23 cellular contexts compared by ENCODE assay signal in the genomic region with DNA sequence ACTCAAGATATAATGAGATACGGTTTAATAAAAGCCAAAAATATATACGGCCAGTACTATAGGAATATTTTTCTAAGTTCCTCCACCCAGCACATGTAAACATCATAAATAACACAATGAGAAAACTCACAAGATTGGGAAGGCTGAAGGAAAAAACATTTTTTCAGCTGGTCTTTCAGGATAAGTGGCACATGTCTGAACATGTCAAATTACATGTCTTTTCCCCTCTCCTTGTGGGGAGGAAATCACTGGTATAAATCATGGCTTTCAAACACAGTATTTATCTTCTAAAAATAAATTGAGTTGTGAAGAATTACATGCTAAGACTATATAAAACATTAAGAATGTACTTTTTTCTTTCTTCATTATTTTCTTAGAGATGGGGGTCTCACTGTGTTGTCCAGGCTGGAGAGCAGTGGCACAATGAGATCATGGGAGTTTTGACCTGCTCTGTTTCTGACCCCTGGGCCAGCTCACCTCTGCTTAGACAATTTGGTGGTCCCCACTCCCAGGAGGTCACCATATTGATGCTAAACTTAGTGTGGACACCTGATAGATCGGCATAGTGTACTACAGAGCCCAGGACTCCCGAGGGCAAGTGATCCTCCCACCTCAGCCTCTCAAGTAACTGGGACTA.
"Had no signal": no experiment of that assay in that cellular context is flagged by ENCODE, and none has a peak within 500 bp of the region (broad histone marks: within the 10 kb centered on the region; RNA-seq: fewer than 3 reads in every experiment).

No MANE protein-coding gene starts in this region.

- DNase-seq: activated CD4-positive, alpha-beta T cell treated with anti-CD3 and anti-CD28 coated beads for 48 hours; activated CD4-positive, alpha-beta T cell treated with anti-CD3 and anti-CD28 coated beads, Interleukin-2, amount 50 U/mL, for 4 hours; activated CD8-positive, alpha-beta memory T cell treated with anti-CD3 and anti-CD28 coated beads, Interleukin-2, amount 50 U/mL, for 48 hours; activated CD8-positive, alpha-beta T cell treated with anti-CD3 and anti-CD28 coated beads, Interleukin-2, amount 10 ng/mL, durations not matched to agents 7 days and 5 days; activated naive CD4-positive, alpha-beta T cell treated with anti-CD3 and anti-CD28 coated beads, Interleukin-2, amount 50 U/mL, for 16 hours; activated naive CD8-positive, alpha-beta T cell treated with anti-CD3 and anti-CD28 coated beads, Interleukin-2, amount 10 ng/mL, durations not matched to agents 7 days and 5 days; activated T-cell treated with anti-CD3 and anti-CD28 coated beads, Interleukin-2, amount 50 U/mL, for 1 hour; adrenal gland; anterior cingulate cortex; KG1; NCI-H1092; NCI-H1417; NCI-H1930; NCI-H345; NCI-H510A; NCI-H526 treated with DMSO at 0.1 percent for 48 hours; NCI-H82; Right ventricle myocardium superior; SJCRH30; SK-N-SH; T-helper 1 cell; WERI-Rb-1 had no signal

- H3K4me2 ChIP-seq: SK-N-SH had no signal

- ATAC-seq: activated CD4-positive, CD25-positive, alpha-beta regulatory T cell treated with anti-CD3 and anti-CD28 coated beads, Interleukin-2, amount 50 U/mL, for 24 hours; activated CD8-positive, alpha-beta T cell treated with anti-CD3 and anti-CD28 coated beads, Interleukin-2, amount 10 ng/mL, durations not matched to agents 7 days and 5 days had no signal

- H3K9ac ChIP-seq: SK-N-SH had no signal

- H3K27ac ChIP-seq: adrenal gland, SJCRH30, WERI-Rb-1 had no signal

- H3K9me3 ChIP-seq: adrenal gland had no signal

- H3K36me3 ChIP-seq: WERI-Rb-1 had no signal

- H3K4me1 ChIP-seq: SJCRH30 had no signal

- H3K27ac Mint-ChIP-seq: activated CD8-positive, alpha-beta T cell treated with anti-CD3 and anti-CD28 coated beads, Interleukin-2, amount 10 ng/mL, durations not matched to agents 7 days and 5 days; activated naive CD8-positive, alpha-beta T cell treated with anti-CD3 and anti-CD28 coated beads, Interleukin-2, amount 10 ng/mL, durations not matched to agents 7 days and 5 days had no signal

- H3K4me3 Mint-ChIP-seq: activated CD8-positive, alpha-beta T cell treated with anti-CD3 and anti-CD28 coated beads, Interleukin-2, amount 10 ng/mL, durations not matched to agents 7 days and 5 days; activated naive CD8-positive, alpha-beta T cell treated with anti-CD3 and anti-CD28 coated beads, Interleukin-2, amount 10 ng/mL, durations not matched to agents 7 days and 5 days had no signal

- H3K4me3 ChIP-seq: adrenal gland, SJCRH30 had no signal

- H3K27me3 ChIP-seq: adrenal gland, SJCRH30 had no signal
